Comparison of ENCODE assay signal across 22 cellular contexts in the genomic region with DNA sequence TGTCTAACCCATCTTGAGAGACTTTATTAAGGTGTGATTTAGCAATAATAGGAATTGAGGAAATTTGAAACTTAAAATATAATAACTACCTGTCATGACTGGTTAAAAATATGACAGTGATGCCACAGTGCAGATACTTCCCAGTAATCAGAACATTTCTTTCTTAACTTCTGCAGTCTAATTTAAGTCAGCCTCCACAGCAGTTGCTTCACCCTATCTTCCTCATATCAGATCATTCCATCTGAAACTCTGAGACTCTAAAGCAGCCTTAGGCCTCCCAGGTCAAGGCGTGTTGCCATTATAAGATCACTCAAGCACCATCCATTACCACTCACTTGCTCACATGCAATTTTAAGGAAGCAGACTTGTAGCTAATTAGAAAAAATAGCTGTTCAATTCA.
"Had no signal": no experiment of that assay in that cellular context is flagged by ENCODE, and none has a peak within 500 bp of the region (broad histone marks: within the 10 kb centered on the region; RNA-seq: fewer than 3 reads in every experiment).

No MANE protein-coding gene starts in this region.

- H3K27me3 ChIP-seq: gastrocnemius medialis, right lobe of liver, upper lobe of right lung had no signal

- ATAC-seq: effector memory CD8-positive, alpha-beta T cell; gastrocnemius medialis; mucosa of descending colon; natural killer cell treated with Interleukin-12 subunit alpha and Interleukin-12 subunit beta and Interleukin-15 and Interleukin-18, amount 100 ng/mL, for 72 hours; right lobe of liver; stimulated activated effector memory CD8-positive, alpha-beta T cell treated with anti-CD3 and anti-CD28 coated beads, Interleukin-12 subunit alpha, Interleukin-12 subunit beta, amount 100 ng/mL, for 72 hours; upper lobe of right lung had no signal

- H3K36me3 ChIP-seq: gastrocnemius medialis, left ventricle myocardium inferior, right lobe of liver, upper lobe of right lung had no signal

- H3K9me3 ChIP-seq: gastrocnemius medialis, left ventricle myocardium inferior, right lobe of liver, upper lobe of right lung had no signal

- H3K4me1 ChIP-seq: gastrocnemius medialis, left ventricle myocardium inferior, right lobe of liver, upper lobe of right lung had no signal

- H3K27ac ChIP-seq: gastrocnemius medialis, left ventricle myocardium inferior, right lobe of liver, skin epidermis, upper lobe of right lung had no signal

- H3K4me3 ChIP-seq: gastrocnemius medialis, left ventricle myocardium inferior, mucosa of descending colon, right lobe of liver, skin epidermis, upper lobe of right lung had no signal

- DNase-seq: activated CD4-positive, alpha-beta T cell treated with anti-CD3 and anti-CD28 coated beads for 48 hours; activated CD4-positive, alpha-beta T cell treated with anti-CD3 and anti-CD28 coated beads, Interleukin-2, amount 50 U/mL, for 48 hours; activated CD4-positive, CD25-positive, alpha-beta regulatory T cell; activated CD8-positive, alpha-beta memory T cell treated with anti-CD3 and anti-CD28 coated beads for 24 hours; activated effector memory CD4-positive, alpha-beta T cell treated with Interleukin-2 at 50 U/mL for 16 hours; activated naive CD4-positive, alpha-beta T cell treated with anti-CD3 and anti-CD28 coated beads, Interleukin-2, amount 10 ng/mL, durations not matched to agents 7 days and 5 days; activated naive CD8-positive, alpha-beta T cell treated with anti-CD3 and anti-CD28 coated beads, Interleukin-2, amount 10 ng/mL, durations not matched to agents 7 days and 5 days; amniotic stem cell; cortex of kidney; effector memory CD8-positive, alpha-beta T cell; erythroblast; gastrocnemius medialis; glutamatergic neuron; left ventricle myocardium inferior; mucosa of descending colon; right lobe of liver; stimulated activated CD4-positive, alpha-beta T cell treated with anti-CD3 and anti-CD28 coated beads, Interleukin-12 subunit alpha, Interleukin-12 subunit beta, amount 100 ng/mL, for 4 hours; stimulated activated CD4-positive, alpha-beta T cell treated with anti-CD3 and anti-CD28 coated beads, Interleukin-4, amount 100 ng/mL, for 1 hour; upper lobe of right lung had no signal
